In genomic region chrX:586351-586750, GRCh38 we compare ENCODE assay signal across 32 cellular contexts. TPM values are rescaled to one million over a fixed set of nuclear protein-coding genes. Genes with fewer than 3 reads are reported as not detected.
"Had no signal": no experiment of that assay in that cellular context is flagged by ENCODE, and none has a peak within 500 bp of the region (broad histone marks: within the 10 kb centered on the region; RNA-seq: fewer than 3 reads in every experiment).

No MANE protein-coding gene starts in this region.

- H3K27me3 ChIP-seq: body of pancreas, foreskin keratinocyte, gastrocnemius medialis, heart left ventricle had no signal

- H3K36me3 ChIP-seq: esophagus muscularis mucosa, gastrocnemius medialis, heart left ventricle, WERI-Rb-1 had no signal

- H3K27me3 Mint-ChIP-seq: activated B cell treated with CpG ODN at 0.5 μM for 24 hours; effector memory CD8-positive, alpha-beta T cell; T-helper 17 cell had no signal

- H3K9me3 ChIP-seq: body of pancreas, esophagus muscularis mucosa, gastrocnemius medialis, heart left ventricle had no signal

- ATAC-seq: activated CD4-positive, CD25-positive, alpha-beta regulatory T cell treated with anti-CD3 and anti-CD28 coated beads, Interleukin-2, amount 50 U/mL, for 24 hours; activated CD8-positive, alpha-beta T cell treated with anti-CD3 and anti-CD28 coated beads for 36 hours; activated naive CD4-positive, alpha-beta T cell treated with anti-CD3 and anti-CD28 coated beads, Interleukin-2, amount 50 U/mL, for 72 hours; activated T-cell treated with anti-CD3 and anti-CD28 coated beads, Interleukin-2, amount 50 U/mL, for 4 hours; body of pancreas; effector memory CD8-positive, alpha-beta T cell; foreskin keratinocyte; gastrocnemius medialis; heart left ventricle; T-helper 17 cell had no signal

- H3K4me1 ChIP-seq: body of pancreas, esophagus muscularis mucosa, foreskin keratinocyte, gastrocnemius medialis, heart left ventricle had no signal

- H3K27ac ChIP-seq: body of pancreas, esophagus muscularis mucosa, foreskin keratinocyte, gastrocnemius medialis, heart left ventricle, WERI-Rb-1 had no signal

- H3K4me3 Mint-ChIP-seq: activated B cell treated with CpG ODN at 0.5 μM for 24 hours; activated CD8-positive, alpha-beta T cell treated with anti-CD3 and anti-CD28 coated beads for 36 hours; activated naive CD4-positive, alpha-beta T cell treated with anti-CD3 and anti-CD28 coated beads, Interleukin-2, amount 10 ng/mL, durations not matched to agents 7 days and 5 days; activated T-cell treated with anti-CD3 and anti-CD28 coated beads, Interleukin-2, amount 50 U/mL, for 4 hours; effector memory CD8-positive, alpha-beta T cell; T-helper 17 cell; T-helper 2 cell treated with Interferon-gamma antibody and Interleukin-4, amounts not matched to agents 5 μg/mL and 100 μg/mL, for 36 hours had no signal

- H3K4me3 ChIP-seq: body of pancreas, esophagus muscularis mucosa, gastrocnemius medialis, heart left ventricle had no signal

- H3K36me3 Mint-ChIP-seq: activated naive CD4-positive, alpha-beta T cell treated with anti-CD3 and anti-CD28 coated beads, Interleukin-2, amount 10 ng/mL, durations not matched to agents 7 days and 5 days; activated naive CD4-positive, alpha-beta T cell treated with anti-CD3 and anti-CD28 coated beads, Interleukin-2, amount 50 U/mL, for 72 hours had no signal

- H3K4me1 Mint-ChIP-seq: activated B cell treated with CpG ODN at 0.5 μM for 24 hours; activated naive CD4-positive, alpha-beta T cell treated with anti-CD3 and anti-CD28 coated beads, Interleukin-2, amount 10 ng/mL, durations not matched to agents 7 days and 5 days; T-helper 17 cell had no signal

- DNase-seq: activated B cell treated with CpG ODN at 0.5 μM for 24 hours; activated CD4-positive, alpha-beta T cell treated with anti-CD3 and anti-CD28 coated beads for 48 hours; activated CD4-positive, alpha-beta T cell treated with anti-CD3 and anti-CD28 coated beads, Interleukin-2, amount 50 U/mL, for 1 hour; activated CD4-positive, alpha-beta T cell treated with anti-CD3 and anti-CD28 coated beads, Interleukin-2, amount 50 U/mL, for 48 hours; activated CD8-positive, alpha-beta memory T cell treated with anti-CD3 and anti-CD28 coated beads for 24 hours; activated CD8-positive, alpha-beta T cell treated with anti-CD3 and anti-CD28 coated beads for 36 hours; activated gamma-delta T cell; activated naive CD4-positive, alpha-beta T cell; activated naive CD4-positive, alpha-beta T cell treated with anti-CD3 and anti-CD28 coated beads, Interleukin-2, amount 10 ng/mL, durations not matched to agents 7 days and 5 days; activated T-cell treated with anti-CD3 and anti-CD28 coated beads, Interleukin-2, amount 50 U/mL, for 4 hours; amniotic stem cell; aorta; body of pancreas; caudate nucleus; cortex of kidney; dermis blood vessel endothelial cell; effector CD4-positive, alpha-beta T cell; effector memory CD8-positive, alpha-beta T cell; erythroblast; foreskin keratinocyte; gastrocnemius medialis; glutamatergic neuron; heart left ventricle; T-helper 1 cell; T-helper 17 cell; T1000; WERI-Rb-1 had no signal

- H3K27ac Mint-ChIP-seq: activated B cell treated with CpG ODN at 0.5 μM for 24 hours; activated CD8-positive, alpha-beta T cell treated with anti-CD3 and anti-CD28 coated beads for 36 hours; activated naive CD4-positive, alpha-beta T cell treated with anti-CD3 and anti-CD28 coated beads, Interleukin-2, amount 10 ng/mL, durations not matched to agents 7 days and 5 days; effector memory CD8-positive, alpha-beta T cell; T-helper 17 cell; T-helper 2 cell treated with Interferon-gamma antibody and Interleukin-4, amounts not matched to agents 5 μg/mL and 100 μg/mL, for 36 hours had no signal

- H3K9me3 Mint-ChIP-seq: activated B cell treated with CpG ODN at 0.5 μM for 24 hours; activated CD8-positive, alpha-beta T cell treated with anti-CD3 and anti-CD28 coated beads for 36 hours; activated naive CD4-positive, alpha-beta T cell treated with anti-CD3 and anti-CD28 coated beads, Interleukin-2, amount 10 ng/mL, durations not matched to agents 7 days and 5 days had no signal

RNA-seq across cellular contexts. Expression of gene SHOX, which starts 44.2 kb away (rescaled TPM):
- total RNA-seq: activated B cell treated with CpG ODN at 0.5 μM for 24 hours; activated CD8-positive, alpha-beta T cell treated with anti-CD3 and anti-CD28 coated beads for 36 hours; activated naive CD4-positive, alpha-beta T cell treated with anti-CD3 and anti-CD28 coated beads, Interleukin-2, amount 50 U/mL, for 72 hours; activated T-cell treated with anti-CD3 and anti-CD28 coated beads, Interleukin-2, amount 50 U/mL, for 4 hours; aorta; body of pancreas; chondrocyte; dermis blood vessel endothelial cell; foreskin keratinocyte; heart left ventricle; T-helper 17 cell had no signal
